25 cellular contexts compared by ENCODE assay signal in genomic region chr2:121291251-121291580, GRCh38. TPM values are rescaled to one million over a fixed set of nuclear protein-coding genes. Genes with fewer than 3 reads are reported as not detected.
"Had no signal": no experiment of that assay in that cellular context is flagged by ENCODE, and none has a peak within 500 bp of the region (broad histone marks: within the 10 kb centered on the region; RNA-seq: fewer than 3 reads in every experiment).

No MANE protein-coding gene starts in this region.

- H3K36me3 ChIP-seq: esophagus squamous epithelium, gastrocnemius medialis, heart right ventricle, left lung, lower lobe of right lung had no signal

- H3K4me3 Mint-ChIP-seq: effector memory CD8-positive, alpha-beta T cell; endodermal cell; memory B cell had no signal

- H3K36me3 Mint-ChIP-seq: memory B cell had no signal

- H3K27ac ChIP-seq: coronary artery, dorsolateral prefrontal cortex, epithelial cell of prostate, esophagus squamous epithelium, gastrocnemius medialis, heart right ventricle, left lung, lower lobe of right lung had no signal

- DNase-seq: dermis blood vessel endothelial cell; dorsolateral prefrontal cortex; effector CD8-positive, alpha-beta T cell; effector memory CD8-positive, alpha-beta T cell; endodermal cell; erythroblast; esophagus squamous epithelium; foreskin fibroblast; foreskin melanocyte; gastrocnemius medialis; glutamatergic neuron; heart right ventricle; hippocampal formation; left cardiac atrium; left lung; left ventricle myocardium superior; lower lobe of right lung; mesendoderm; midbrain had no signal

- H3K9me3 Mint-ChIP-seq: effector memory CD8-positive, alpha-beta T cell; endodermal cell; memory B cell had no signal

- H3K4me1 Mint-ChIP-seq: endodermal cell had no signal

- ATAC-seq: effector memory CD8-positive, alpha-beta T cell; esophagus mucosa; gastrocnemius medialis; heart right ventricle; left cardiac atrium; left lung; left ventricle myocardium superior; lower lobe of right lung had no signal

- H3K27ac Mint-ChIP-seq: effector memory CD8-positive, alpha-beta T cell; endodermal cell; memory B cell had no signal

- H3K27me3 ChIP-seq: dorsolateral prefrontal cortex had no signal

- H3K4me3 ChIP-seq: coronary artery, dorsolateral prefrontal cortex, esophagus squamous epithelium, gastrocnemius medialis, heart right ventricle, left lung, lower lobe of right lung had no signal

- H3K9me3 ChIP-seq: esophagus squamous epithelium, gastrocnemius medialis, heart right ventricle, left lung, lower lobe of right lung had no signal

- H3K4me1 ChIP-seq: gastrocnemius medialis, lower lobe of right lung had no signal

RNA-seq across cellular contexts. Expression of gene TFCP2L1, which starts 6.2 kb away (rescaled TPM):
- total RNA-seq: glomerular endothelial cell, lung microvascular endothelial cell had no signal
